Comparison of ENCODE assay signal across 17 cellular contexts in the genomic region with DNA sequence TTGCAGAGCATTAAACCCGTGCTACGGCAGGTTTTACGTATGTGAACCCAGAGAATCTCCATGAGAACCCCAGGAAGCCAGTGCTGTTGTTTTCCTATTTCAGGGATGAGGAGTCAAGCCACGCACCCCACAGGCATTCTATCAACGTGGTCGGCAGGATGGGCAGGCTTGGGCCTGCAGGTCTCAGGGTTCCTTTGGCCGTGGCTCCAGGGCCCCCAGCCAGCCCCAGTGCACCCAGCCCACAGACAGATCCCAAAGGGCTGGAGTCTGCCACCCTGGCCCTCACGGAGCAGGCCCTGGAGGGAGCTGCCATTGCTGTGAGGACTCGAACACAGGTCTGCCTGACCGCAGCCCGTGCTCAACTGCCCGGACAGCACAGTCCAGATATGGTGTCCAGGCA.
DNase-seq lines count a peak whose midpoint lies in the region; ATAC-seq and TF ChIP-seq lines count a peak whose summit lies in the region.
"Had no signal": no experiment of that assay in that cellular context is flagged by ENCODE, and none has a peak within 500 bp of the region (broad histone marks: within the 10 kb centered on the region; RNA-seq: fewer than 3 reads in every experiment).

No MANE protein-coding gene starts in this region.

- no peaks in the 10 kb centered on the region for H3K27me3 Mint-ChIP-seq in natural killer cell treated with Interleukin-12 subunit alpha and Interleukin-12 subunit beta and Interleukin-15 and Interleukin-18, amount 100 ng/mL, for 72 hours
- no peaks in the 10 kb centered on the region for H3K27me3 Mint-ChIP-seq in natural killer cell (ENCODE audit: low read depth in 2 of 2)
- H3K27me3 Mint-ChIP-seq: activated naive CD8-positive, alpha-beta T cell treated with anti-CD3 and anti-CD28 coated beads, Interleukin-2, amount 10 ng/mL, durations not matched to agents 7 days and 5 days had no signal

- no peak overlapping the region for H3K4me3 Mint-ChIP-seq in natural killer cell treated with Interleukin-12 subunit alpha and Interleukin-12 subunit beta and Interleukin-15 and Interleukin-18, amount 100 ng/mL, for 72 hours
- H3K4me3 Mint-ChIP-seq in natural killer cell: no peak overlapping the region
- H3K4me3 Mint-ChIP-seq: activated naive CD8-positive, alpha-beta T cell treated with anti-CD3 and anti-CD28 coated beads, Interleukin-2, amount 10 ng/mL, durations not matched to agents 7 days and 5 days had no signal

- no peak overlapping the region for H3K27ac Mint-ChIP-seq in natural killer cell treated with Interleukin-12 subunit alpha and Interleukin-12 subunit beta and Interleukin-15 and Interleukin-18, amount 100 ng/mL, for 72 hours
- H3K27ac Mint-ChIP-seq in natural killer cell: no peak overlapping the region
- H3K27ac Mint-ChIP-seq: activated naive CD8-positive, alpha-beta T cell treated with anti-CD3 and anti-CD28 coated beads, Interleukin-2, amount 10 ng/mL, durations not matched to agents 7 days and 5 days had no signal

- H3K4me2 ChIP-seq in fibroblast of lung (ENCODE audit: extremely low read depth, insufficient read depth, low read length): no peak overlapping the region
- peak overlapping the region; percentile 25 for H3K4me2 ChIP-seq in skeletal muscle satellite cell (ENCODE audit: low read length)

- peak; percentile 24 to 29 for ATAC-seq in natural killer cell treated with Interleukin-12 subunit alpha and Interleukin-12 subunit beta and Interleukin-15 and Interleukin-18, amount 100 ng/mL, for 72 hours
- ATAC-seq in natural killer cell (no peak), GM18873 (IDR thresholded peaks at IDR 0.05; ENCODE audit: low FRiP score, unreplicated experiment) (no peak), GM21381 (IDR thresholded peaks at IDR 0.05; ENCODE audit: unreplicated experiment) (no peak)
- ATAC-seq: psoas muscle had no signal

- no peaks in the 10 kb centered on the region for H3K36me3 Mint-ChIP-seq in natural killer cell treated with Interleukin-12 subunit alpha and Interleukin-12 subunit beta and Interleukin-15 and Interleukin-18, amount 100 ng/mL, for 72 hours
- no peaks in the 10 kb centered on the region for H3K36me3 Mint-ChIP-seq in natural killer cell

- peaks cover 3% of the 10 kb centered on the region for H4K20me1 ChIP-seq in fibroblast of lung (ENCODE audit: control insufficient read depth, extremely low read depth, insufficient read depth, low read length)

- no peak for DNase-seq in natural killer cell treated with Interleukin-12 subunit alpha and Interleukin-12 subunit beta and Interleukin-15 and Interleukin-18, amount 100 ng/mL, for 72 hours (ENCODE audit: low spot score)
- DNase-seq in natural killer cell: no peak
- no peak for DNase-seq in fibroblast of lung (ENCODE audit: low read depth in 2 of 2)
- DNase-seq in NCI-H2107 treated with DMSO at 0.1 percent for 48 hours (lab: John Stamatoyannopoulos, UW; ENCODE audit: unreplicated experiment): no peak
- DNase-seq in activated CD4-positive, alpha-beta T cell treated with anti-CD3 and anti-CD28 coated beads, Interleukin-2, amount 50 U/mL, for 1 hour: no peak
- DNase-seq: ACHN; activated CD4-positive, CD25-positive, alpha-beta regulatory T cell; activated naive CD8-positive, alpha-beta T cell treated with anti-CD3 and anti-CD28 coated beads, Interleukin-2, amount 10 ng/mL, durations not matched to agents 7 days and 5 days; colonic mucosa; HCEC 1CT; mesendoderm; NCI-H510A; stimulated activated CD4-positive, alpha-beta T cell treated with anti-CD3 and anti-CD28 coated beads, Interleukin-2, amount 100 ng/mL, for 24 hours had no signal

- no peaks in the 10 kb centered on the region for H3K9me3 Mint-ChIP-seq in natural killer cell treated with Interleukin-12 subunit alpha and Interleukin-12 subunit beta and Interleukin-15 and Interleukin-18, amount 100 ng/mL, for 72 hours
- no peaks in the 10 kb centered on the region for H3K9me3 Mint-ChIP-seq in natural killer cell
- H3K9me3 Mint-ChIP-seq: activated naive CD8-positive, alpha-beta T cell treated with anti-CD3 and anti-CD28 coated beads, Interleukin-2, amount 10 ng/mL, durations not matched to agents 7 days and 5 days had no signal

- H3K9me3 ChIP-seq in fibroblast of lung (ENCODE audit: control insufficient read depth, insufficient read depth, low read depth, low read length) (no peaks in the 10 kb centered on the region), skeletal muscle satellite cell (replicated peaks; ENCODE audit: low read length) (no peaks in the 10 kb centered on the region)
- H3K9me3 ChIP-seq: colonic mucosa, psoas muscle had no signal

- intact Hi-C loops in natural killer cell (cut with micrococcal nuclease): no loop called here

- H3K4me1 ChIP-seq in fibroblast of lung (ENCODE audit: control insufficient read depth, extremely low read depth, insufficient read depth, low read length): peaks cover 49% of the 10 kb centered on the region
- H3K4me1 ChIP-seq in skeletal muscle satellite cell (ENCODE audit: control insufficient read depth, insufficient read depth, low read length): peaks cover 71% of the 10 kb centered on the region
- H3K4me1 ChIP-seq: colonic mucosa, psoas muscle had no signal

- no peak overlapping the region for H3K4me3 ChIP-seq in fibroblast of lung (replicated peaks in 1 of 4; ENCODE audit: control extremely low read depth in 1 of 4, insufficient read depth in 1 of 4, low read depth in 3 of 4, low read length in 4 of 4)
- H3K4me3 ChIP-seq in skeletal muscle satellite cell (ENCODE audit: low read length): no peak overlapping the region
- H3K4me3 ChIP-seq: colonic mucosa, psoas muscle had no signal

- peak overlapping the region; percentile 92 for H3K27ac ChIP-seq in fibroblast of lung (ENCODE audit: insufficient read depth, low read length)
- H3K27ac ChIP-seq: colonic mucosa, psoas muscle had no signal

- peaks cover 92% of the 10 kb centered on the region for H3K79me2 ChIP-seq in fibroblast of lung (ENCODE audit: control insufficient read depth, insufficient read depth, low read length)

- H3K27me3 ChIP-seq in fibroblast of lung (ENCODE audit: control insufficient read depth, insufficient read depth, low read length) (no peaks in the 10 kb centered on the region), skeletal muscle satellite cell (ENCODE audit: control insufficient read depth, insufficient read depth, low read length) (no peaks in the 10 kb centered on the region)
- H3K27me3 ChIP-seq: colonic mucosa had no signal

- no peak for TF ChIP-seq CTCF in natural killer cell (IDR thresholded peaks at IDR 0.05)
- TF ChIP-seq CTCF in fibroblast of lung (conservative IDR thresholded peaks at IDR 0.05 in 1 of 2, IDR thresholded peaks at IDR 0.05 in 1 of 2; ENCODE audit: low read depth in 1 of 2, low read length in 2 of 2): no peak

- H3K9ac ChIP-seq in fibroblast of lung (ENCODE audit: insufficient read depth, low read length) (no peak overlapping the region), skeletal muscle satellite cell (ENCODE audit: low read depth, low read length) (peak overlapping the region; percentile 80)

- no peak overlapping the region for H2AFZ ChIP-seq in fibroblast of lung (ENCODE audit: low read length)

- peaks cover 23% of the 10 kb centered on the region for H3K36me3 ChIP-seq in fibroblast of lung (ENCODE audit: control insufficient read depth, insufficient read depth, low read length)
- H3K36me3 ChIP-seq in skeletal muscle satellite cell (ENCODE audit: insufficient read depth, low read length): peaks cover 65% of the 10 kb centered on the region

- H3K4me1 Mint-ChIP-seq in natural killer cell treated with Interleukin-12 subunit alpha and Interleukin-12 subunit beta and Interleukin-15 and Interleukin-18, amount 100 ng/mL, for 72 hours (ENCODE audit: low read depth in 2 of 2): no peaks in the 10 kb centered on the region
- no peaks in the 10 kb centered on the region for H3K4me1 Mint-ChIP-seq in natural killer cell

Comparison
In these comparisons a context has a peak if more than half of its experiments do, and no peak if none do; other contexts are left out.
1. ATAC-seq: peak in natural killer cell treated with Interleukin-12 subunit alpha and Interleukin-12 subunit beta and Interleukin-15 and Interleukin-18, amount 100 ng/mL, for 72 hours (2 of 2); none in natural killer cell (0 of 3), GM18873 (single experiment) and GM21381 (single experiment).